ENCODE assay signal across 1 cellular context in genomic region chr1:80910426-80910825, GRCh38.
TF ChIP-seq lines count a peak whose summit lies in the region.

No MANE protein-coding gene starts in this region.

TF ChIP-seq in neural cell, 6 proteins besides CTCF, POLR2A, EP300 and RAD21 (continued from another document):
- no peak for TF ChIP-seq SMC3 (conservative IDR thresholded peaks at IDR 0.05; ENCODE audit: poor library complexity)
TF ChIP-seq in neural cell: peak in this region for 0.
